In the genomic region with DNA sequence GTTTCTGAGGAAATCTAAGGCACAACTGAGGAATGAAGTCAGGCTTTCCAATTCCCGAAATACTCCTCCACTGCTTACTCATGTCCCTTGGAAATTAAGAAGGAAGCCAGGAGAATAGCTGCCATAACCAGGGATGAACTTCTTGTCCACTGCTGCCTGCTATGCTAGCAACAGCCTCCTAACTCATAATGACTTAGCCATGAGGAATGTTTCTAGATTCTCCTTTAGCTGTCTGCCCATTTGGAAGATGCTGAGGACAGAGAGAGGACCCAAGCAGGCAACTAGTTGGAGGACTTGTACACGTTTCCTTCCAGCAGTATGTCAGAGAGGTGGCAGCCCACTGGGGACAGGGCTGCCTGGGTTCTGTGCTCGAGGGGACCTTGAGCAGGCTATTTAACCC, we compare ENCODE assay signal across 11 cellular contexts. TPM values are rescaled to one million over a fixed set of nuclear protein-coding genes. Genes with fewer than 3 reads are reported as not detected.
DNase-seq lines count a peak whose midpoint lies in the region; ATAC-seq and TF ChIP-seq lines count a peak whose summit lies in the region.
"Had no signal": no experiment of that assay in that cellular context is flagged by ENCODE, and none has a peak within 500 bp of the region (broad histone marks: within the 10 kb centered on the region; RNA-seq: fewer than 3 reads in every experiment).

No MANE protein-coding gene starts in this region.

- intact Hi-C loops in spleen (cut with DNase I; ENCODE audit: low total_unique reads), result no loop called here

- H3K27ac Mint-ChIP-seq in GM23338, result no peak overlapping the region

- no peak for DNase-seq in GM23338 (ENCODE audit: low spot score)
- no peak for DNase-seq in brain microvascular endothelial cell
- peak; percentile 71 for DNase-seq in islet precursor cell
- DNase-seq in spleen, result no peak
- no peak for DNase-seq in SHP77 (lab: John Stamatoyannopoulos, UW)
- DNase-seq in GM10248 (ENCODE audit: extremely low spot score), result no peak
- no peak for DNase-seq in LoVo (ENCODE audit: low spot score)
- no peak for DNase-seq in UCSD-AML1 (lab: John Stamatoyannopoulos, UW; ENCODE audit: unreplicated experiment)
- DNase-seq: activated CD8-positive, alpha-beta memory T cell treated with anti-CD3 and anti-CD28 coated beads, Interleukin-2, amount 50 U/mL, for 4 hours; PC-3 had no signal

- peaks cover 10% of the 10 kb centered on the region for H3K27me3 Mint-ChIP-seq in GM23338 (ENCODE audit: insufficient read depth, low read depth, poor library complexity)

- no peak for TF ChIP-seq POLR2A in spleen (IDR thresholded peaks at IDR 0.05)

- H3K9me2 ChIP-seq in GM23338 (ENCODE audit: insufficient read depth), result peaks cover 8% of the 10 kb centered on the region; the same call in 1 of the 2 replicates

- TF ChIP-seq CTCF in GM23338 (conservative IDR thresholded peaks at IDR 0.05; ENCODE audit: low read depth in 2 of 2) (no peak), brain microvascular endothelial cell (IDR thresholded peaks at IDR 0.05; ENCODE audit: low read depth, low read length, missing control alignments) (no peak), spleen (IDR thresholded peaks at IDR 0.05 in 8 of 11, conservative IDR thresholded peaks at IDR 0.05 in 3 of 11) (no peak), GM10248 (IDR thresholded peaks at IDR 0.05; ENCODE audit: control extremely low read depth, extremely low read depth, low read depth, missing control alignments) (no peak)

- ATAC-seq in GM23338, result no peak
- ATAC-seq: PC-3 had no signal

- no peaks in the 10 kb centered on the region; the same call in 2 of the 3 replicates for H3K36me3 Mint-ChIP-seq in GM23338 (ENCODE audit: low read depth)

- H3K4me3 Mint-ChIP-seq in GM23338, result peak overlapping the region; percentile 2; the same call in 1 of the 3 replicates

- no peak overlapping the region for H2AFZ ChIP-seq in GM23338

- H3K27me3 ChIP-seq in GM23338 (ENCODE audit: insufficient read depth) (peaks cover 9% of the 10 kb centered on the region; the same call in 1 of the 2 replicates), brain microvascular endothelial cell (replicated peaks) (no peaks in the 10 kb centered on the region), spleen (replicated peaks in 1 of 7) (peaks cover 0 to 56% (median 0%) of the 10 kb centered on the region in 7 donors)

- H3K36me3 ChIP-seq in GM23338 (ENCODE audit: insufficient read depth) (no peaks in the 10 kb centered on the region; the same call in 1 of the 2 replicates), brain microvascular endothelial cell (replicated peaks) (no peaks in the 10 kb centered on the region), spleen (no peaks in the 10 kb centered on the region)

- peak overlapping the region; percentile 85 for H3K27ac ChIP-seq in GM23338 (ENCODE audit: low read depth)
- peak overlapping the region; percentile 79 for H3K27ac ChIP-seq in brain microvascular endothelial cell
- peak overlapping the region in 7 of 8 donors; percentile 17 to 74 (median 58) for H3K27ac ChIP-seq in spleen

- peaks cover 5% of the 10 kb centered on the region for H3F3A ChIP-seq in GM23338 (replicated peaks; ENCODE audit: low read depth)

- CTCF ChIA-PET in GM10248 (lab: Yijun Ruan, JAX), result interaction anchor here (1.5 kb wide), 1 partner anchor 107 kb away, joined by 3 read pairs; no protein-coding TSS in a partner anchor

- POLR2A ChIA-PET in GM10248 (lab: Yijun Ruan, JAX), result no interaction called here

- H3K9me3 ChIP-seq in spleen, result no peaks in the 10 kb centered on the region

- H3K4me2 ChIP-seq in GM23338, result peak overlapping the region; percentile 89; the same call in 1 of the 2 replicates

- H3K4me1 Mint-ChIP-seq in GM23338, result peaks cover 41% of the 10 kb centered on the region

- H3K9me3 Mint-ChIP-seq in GM23338, result no peaks in the 10 kb centered on the region
- H3K9me3 Mint-ChIP-seq: dendritic cell treated with granulocyte-macrophage colony-stimulating factor and Interleukin-4, amounts not matched to agents 40 ng/mL and 50 ng/mL, for 4 days had no signal

- peak overlapping the region; percentile 46; the same call in 1 of the 2 replicates for H3K4me3 ChIP-seq in GM23338
- H3K4me3 ChIP-seq in brain microvascular endothelial cell (ENCODE audit: low read depth, low read length), result no peak overlapping the region
- no peak overlapping the region for H3K4me3 ChIP-seq in spleen

- in situ Hi-C loops in brain microvascular endothelial cell (cut with HindIII; ENCODE audit: low pct_ligation_motif_present, low sequenced_read_pairs), result no loop called here

- H3K4me1 ChIP-seq in GM23338 (ENCODE audit: insufficient read depth) (peaks cover 35% of the 10 kb centered on the region), spleen (peaks cover 23 to 71% (median 47%) of the 10 kb centered on the region in 6 donors)

- H4K20me1 ChIP-seq in GM23338 (replicated peaks; ENCODE audit: insufficient read depth), result no peaks in the 10 kb centered on the region

- no peaks in the 10 kb centered on the region for H3K79me2 ChIP-seq in GM23338 (replicated peaks; ENCODE audit: insufficient read depth)

- WGBS in spleen, 5 donors, result 51 to 66% (median 60%) methylated on average over 3 of the region's 3 CpGs

TF ChIP-seq in GM23338, 12 proteins besides CTCF, POLR2A, EP300 and RAD21:
- TF ChIP-seq EZH2 (IDR thresholded peaks at IDR 0.05; ENCODE audit: low read depth, unreplicated experiment) (no peak), STAT1 (IDR thresholded peaks at IDR 0.05; ENCODE audit: unreplicated experiment) (no peak), POLR2AphosphoS5 (IDR thresholded peaks at IDR 0.05; ENCODE audit: low read depth) (no peak), CREB1 (CRISPR knock-in tag; IDR thresholded peaks at IDR 0.05; ENCODE audit: low read depth) (no peak), EZH2phosphoT487 (IDR thresholded peaks at IDR 0.05; ENCODE audit: unreplicated experiment) (no peak)
TF ChIP-seq in GM23338: peak in this region for 0.

RNA-seq across cellular contexts. Expression of gene CCL2, which starts 0.9 kb away (rescaled TPM):
- total RNA-seq in GM23338 (2014; rRNA removed; shearing (Covaris generic)), result 1.5 and 4.9 TPM in 2 replicates
- 17.5 and 18.5 TPM in 2 replicates for polyA plus RNA-seq in GM23338 (2016; fragmentation: Nextera tagmentation; extraction: Ambion mirVana)
- 10 to 100 TPM in 3 of 7 donors, 1 to 10 TPM in 4; 4.6 to 70.7 (median 6.1) TPM for total RNA-seq in spleen
- polyA plus RNA-seq in spleen, result 10 to 100 TPM; 10.8 to 36.5 (median 21.6) TPM
- total RNA-seq: PC-3 had no signal

RNA-seq across cellular contexts. Expression of gene CCL7, which starts 15.9 kb away (rescaled TPM):
- total RNA-seq in GM23338 (2014; rRNA removed; shearing (Covaris generic)), result not detected in 2 replicates
- polyA plus RNA-seq in GM23338 (2016; fragmentation: Nextera tagmentation; extraction: Ambion mirVana) (not detected in 2 replicates), spleen (not detected)
- not detected for total RNA-seq in spleen
- total RNA-seq: PC-3 had no signal

RNA-seq across cellular contexts. Expression of gene CCL11, which starts 31.4 kb away (rescaled TPM):
- total RNA-seq in GM23338 (2014; rRNA removed; shearing (Covaris generic)), result not detected in 2 replicates
- polyA plus RNA-seq in GM23338 (2016; fragmentation: Nextera tagmentation; extraction: Ambion mirVana) (not detected in 2 replicates), spleen (under 1 TPM; 0.26 to 0.76 (median 0.29) TPM)
- total RNA-seq in spleen, result 1 to 10 TPM in 1 of 7 donors, under 1 TPM in 1, not detected in 5; 0.60 to 1.9 TPM
- total RNA-seq: PC-3 had no signal
